ENCODE assay signal across 8 cellular contexts in genomic region chr19:49073514-49074378, GRCh38. TPM values are rescaled to one million over a fixed set of nuclear protein-coding genes. Genes with fewer than 3 reads are reported as not detected.
DNase-seq lines count a peak whose midpoint lies in the region; ATAC-seq and TF ChIP-seq lines count a peak whose summit lies in the region.

No MANE protein-coding gene starts in this region.

- no peak overlapping the region for H3K4me3 ChIP-seq in fibroblast of lung (replicated peaks in 1 of 4; ENCODE audit: control extremely low read depth in 1 of 4, insufficient read depth in 1 of 4, low read depth in 3 of 4, low read length in 4 of 4)
- H3K4me3 ChIP-seq in aorta (ENCODE audit: low read length in 2 of 2) = no peak overlapping the region

- peaks cover 25% of the 10 kb centered on the region for H3K27me3 ChIP-seq in fibroblast of lung (ENCODE audit: control insufficient read depth, insufficient read depth, low read length)
- no peaks in the 10 kb centered on the region for H3K27me3 ChIP-seq in aorta (ENCODE audit: control insufficient read depth in 1 of 2, insufficient read depth in 2 of 2, low read length in 1 of 2)

- 61 to 65% methylated on average over 23 of the region's 23 CpGs for WGBS in aorta, 2 donors

- H2AFZ ChIP-seq in fibroblast of lung (ENCODE audit: low read length) = no peak overlapping the region

- DNase-seq in Right ventricle myocardium inferior (ENCODE audit: missing footprints) (no peak), cardiac septum (ENCODE audit: low spot score) (no peak), OCI-M2 (lab: John Stamatoyannopoulos, UW; ENCODE audit: unreplicated experiment) (peak; percentile 82), fibroblast of lung (ENCODE audit: low read depth in 2 of 2) (no peak), aorta (no peak), LoVo (ENCODE audit: low spot score) (no peak)
- DNase-seq in stimulated activated CD4-positive, alpha-beta T cell treated with anti-CD3 and anti-CD28 coated beads, Interleukin-4, amount 100 ng/mL, for 1 hour = no peak

- H3K79me2 ChIP-seq in fibroblast of lung (ENCODE audit: control insufficient read depth, insufficient read depth, low read length) = no peaks in the 10 kb centered on the region

- ATAC-seq in Right ventricle myocardium inferior (peak; percentile 38), aorta (ENCODE audit: low FRiP score) (peak; percentile 19), GM21526 (IDR thresholded peaks at IDR 0.05; ENCODE audit: low FRiP score, unreplicated experiment) (no peak)

- H3K4me2 ChIP-seq in fibroblast of lung (ENCODE audit: extremely low read depth, insufficient read depth, low read length) = no peak overlapping the region

- no peaks in the 10 kb centered on the region for H3K36me3 ChIP-seq in fibroblast of lung (ENCODE audit: control insufficient read depth, insufficient read depth, low read length)
- H3K36me3 ChIP-seq in aorta (ENCODE audit: control insufficient read depth in 1 of 2, insufficient read depth in 2 of 2, low read length in 1 of 2) = no peaks in the 10 kb centered on the region

- no peaks in the 10 kb centered on the region for H3K9me3 ChIP-seq in fibroblast of lung (ENCODE audit: control insufficient read depth, insufficient read depth, low read depth, low read length)
- no peaks in the 10 kb centered on the region for H3K9me3 ChIP-seq in aorta (ENCODE audit: control insufficient read depth, low read length)

- TF ChIP-seq CTCF in fibroblast of lung (conservative IDR thresholded peaks at IDR 0.05 in 1 of 2, IDR thresholded peaks at IDR 0.05 in 1 of 2; ENCODE audit: low read depth in 1 of 2, low read length in 2 of 2) = peak; percentile 19 to 27

- H3K27ac ChIP-seq in fibroblast of lung (ENCODE audit: insufficient read depth, low read length) = no peak overlapping the region
- no peak overlapping the region for H3K27ac ChIP-seq in aorta (ENCODE audit: low read depth in 1 of 2, low read length in 2 of 2)

- no peak overlapping the region for H3K9ac ChIP-seq in fibroblast of lung (ENCODE audit: insufficient read depth, low read length)

- no peaks in the 10 kb centered on the region for H3K4me1 ChIP-seq in fibroblast of lung (ENCODE audit: control insufficient read depth, extremely low read depth, insufficient read depth, low read length)
- H3K4me1 ChIP-seq in aorta (ENCODE audit: control insufficient read depth in 1 of 2, insufficient read depth in 2 of 2, low read length in 2 of 2) = no peaks in the 10 kb centered on the region

- H4K20me1 ChIP-seq in fibroblast of lung (ENCODE audit: control insufficient read depth, extremely low read depth, insufficient read depth, low read length) = no peaks in the 10 kb centered on the region

- intact Hi-C loops in Right ventricle myocardium inferior (cut with DNase I) = no loop called here
- intact Hi-C loops in cardiac septum (cut with DNase I) = no loop called here
- intact Hi-C loops in aorta (cut with DNase I) = no loop called here

RNA-seq across cellular contexts. Expression of gene KCNA7, which starts 1.2 kb away (rescaled TPM):
- total RNA-seq in Right ventricle myocardium inferior (0.81 TPM), cardiac septum (0.27 TPM), fibroblast of lung (not detected in 2 replicates), aorta (not detected)
- polyA plus RNA-seq in fibroblast of lung (not detected in 2 replicates), aorta (not detected)
- not detected in 2 replicates for polyA plus RNA-seq in fibroblast of lung (2012)
- polyA minus RNA-seq in fibroblast of lung (ENCODE audit: low replicate concordance) = not detected in 2 replicates

RNA-seq across cellular contexts. Expression of gene NTF4, which starts 9.1 kb away (rescaled TPM):
- total RNA-seq in Right ventricle myocardium inferior = not detected
- total RNA-seq in cardiac septum = not detected
- not detected in 2 replicates for total RNA-seq in fibroblast of lung
- not detected in 2 replicates for polyA plus RNA-seq in fibroblast of lung
- not detected in 2 replicates for polyA plus RNA-seq in fibroblast of lung (2012)
- not detected in 2 replicates for polyA minus RNA-seq in fibroblast of lung (ENCODE audit: low replicate concordance)
- not detected for total RNA-seq in aorta
- polyA plus RNA-seq in aorta = not detected

RNA-seq across cellular contexts. Expression of gene SNRNP70, which starts 11.5 kb away (rescaled TPM):
- total RNA-seq in Right ventricle myocardium inferior (110 TPM), cardiac septum (137 TPM), fibroblast of lung (114 and 142 TPM in 2 replicates), aorta (100 to 1,000 TPM; 170 to 249 TPM)
- polyA plus RNA-seq in fibroblast of lung (72.2 and 83.0 TPM in 2 replicates), aorta (100 to 1,000 TPM in 1 of 2 donors, 10 to 100 TPM in 1; 54.5 to 694 TPM)
- 120 and 181 TPM in 2 replicates for polyA plus RNA-seq in fibroblast of lung (2012)
- 55.2 and 65.1 TPM in 2 replicates for polyA minus RNA-seq in fibroblast of lung (ENCODE audit: low replicate concordance)

RNA-seq across cellular contexts. Expression of gene CGB7, which starts 16.2 kb away (rescaled TPM):
- total RNA-seq in Right ventricle myocardium inferior (not detected), cardiac septum (not detected), fibroblast of lung (under 0.01 TPM in 2 replicates), aorta (not detected)
- polyA plus RNA-seq in fibroblast of lung (0.07 and 0.12 TPM in 2 replicates), aorta (not detected)
- 0.21 TPM in 1 of 2 replicates, not detected in the other for polyA plus RNA-seq in fibroblast of lung (2012)
- not detected in 2 replicates for polyA minus RNA-seq in fibroblast of lung (ENCODE audit: low replicate concordance)

RNA-seq across cellular contexts. Expression of gene CGB8, which starts 24.8 kb away (rescaled TPM):
- total RNA-seq in Right ventricle myocardium inferior (not detected), cardiac septum (not detected), fibroblast of lung (not detected in 2 replicates), aorta (not detected)
- polyA plus RNA-seq in fibroblast of lung (not detected in 2 replicates), aorta (not detected)
- polyA plus RNA-seq in fibroblast of lung (2012) = not detected in 2 replicates
- polyA minus RNA-seq in fibroblast of lung (ENCODE audit: low replicate concordance) = not detected in 2 replicates
